In genomic region chr12:46580445-46580844, GRCh38 we compare ENCODE assay signal across 31 cellular contexts.
"Had no signal": no experiment of that assay in that cellular context is flagged by ENCODE, and none has a peak within 500 bp of the region (broad histone marks: within the 10 kb centered on the region; RNA-seq: fewer than 3 reads in every experiment).

No MANE protein-coding gene starts in this region.

- H3K9ac ChIP-seq: SK-N-SH had no signal

- H3K4me1 ChIP-seq: Peyer's patch had no signal

- H3K4me2 ChIP-seq: SK-N-SH had no signal

- H3K36me3 ChIP-seq: adrenal gland, Peyer's patch, SJSA1 had no signal

- H3K9me3 ChIP-seq: adrenal gland, body of pancreas, SJSA1 had no signal

- H3K4me3 ChIP-seq: adrenal gland, body of pancreas, Peyer's patch, SJSA1 had no signal

- H3K27ac Mint-ChIP-seq: activated CD4-positive, alpha-beta memory T cell treated with anti-CD3 and anti-CD28 coated beads for 36 hours; activated naive CD4-positive, alpha-beta T cell treated with anti-CD3 and anti-CD28 coated beads for 36 hours; activated T-helper 1 cell treated with anti-CD3 and anti-CD28 coated beads, Interleukin-12 subunit alpha, Interleukin-12 subunit beta, Interleukin-2, Interleukin-4 antibody, amounts not matched to agents 30 ng/mL and 10 ng/mL and 1 ng/mL, durations not matched to agents 14 hours and 24 hours and 36 hours; T-helper 1 cell treated with Interleukin-12 subunit alpha and Interleukin-12 subunit beta and Interleukin-4 antibody, amounts not matched to agents 30 μg/mL and 1 μg/mL, for 36 hours; T-helper 2 cell treated with Interferon-gamma antibody and Interleukin-4, amounts not matched to agents 5 μg/mL and 100 μg/mL, for 36 hours had no signal

- H3K4me3 Mint-ChIP-seq: activated CD4-positive, alpha-beta memory T cell treated with anti-CD3 and anti-CD28 coated beads for 36 hours; activated naive CD4-positive, alpha-beta T cell treated with anti-CD3 and anti-CD28 coated beads for 36 hours; activated T-cell treated with anti-CD3 and anti-CD28 coated beads, Interleukin-2, amount 50 U/mL, for 4 hours; activated T-helper 1 cell treated with anti-CD3 and anti-CD28 coated beads, Interleukin-12 subunit alpha, Interleukin-12 subunit beta, Interleukin-2, Interleukin-4 antibody, amounts not matched to agents 30 ng/mL and 10 ng/mL and 1 ng/mL, durations not matched to agents 14 hours and 24 hours and 36 hours; T-helper 1 cell treated with Interleukin-12 subunit alpha and Interleukin-12 subunit beta and Interleukin-4 antibody, amounts not matched to agents 30 μg/mL and 1 μg/mL, for 36 hours; T-helper 2 cell treated with Interferon-gamma antibody and Interleukin-4, amounts not matched to agents 5 μg/mL and 100 μg/mL, for 36 hours had no signal

- FAIRE-seq: astrocyte, TTC549 had no signal

- H3K27ac ChIP-seq: adrenal gland, body of pancreas, Peyer's patch, SJSA1 had no signal

- H3K27me3 Mint-ChIP-seq: activated CD4-positive, alpha-beta memory T cell treated with anti-CD3 and anti-CD28 coated beads for 36 hours had no signal

- H3K27me3 ChIP-seq: adrenal gland, body of pancreas, Peyer's patch, SJSA1 had no signal

- H3K9me2 ChIP-seq: SK-N-SH had no signal

- ATAC-seq: activated naive CD4-positive, alpha-beta T cell treated with anti-CD3 and anti-CD28 coated beads, Interleukin-2, amount 50 U/mL, for 72 hours; activated T-cell treated with anti-CD3 and anti-CD28 coated beads, Interleukin-2, amount 50 U/mL, for 4 hours; body of pancreas had no signal

- DNase-seq: activated CD4-positive, alpha-beta memory T cell treated with anti-CD3 and anti-CD28 coated beads for 36 hours; activated CD4-positive, alpha-beta T cell treated with anti-CD3 and anti-CD28 coated beads, Interleukin-2, amount 50 U/mL, for 1 hour; activated CD8-positive, alpha-beta memory T cell treated with anti-CD3 and anti-CD28 coated beads, Interleukin-2, amount 50 U/mL, for 4 hours; activated gamma-delta T cell treated with Interleukin-2 at 50 U/mL for 16 hours; activated naive CD4-positive, alpha-beta T cell treated with anti-CD3 and anti-CD28 coated beads for 36 hours; activated T-cell treated with anti-CD3 and anti-CD28 coated beads for 4 hours; activated T-cell treated with anti-CD3 and anti-CD28 coated beads, Interleukin-2, amount 50 U/mL, for 4 hours; adrenal gland; body of pancreas; central memory CD4-positive, alpha-beta T cell; Kasumi-1; KG1; MM.1S; NCI-H1048; NCI-H1105 treated with DMSO at 0.1 percent for 48 hours; NCI-H1436; NCI-H1694 treated with DMSO at 0.1 percent for 48 hours; NCI-H2029; NCI-H345; NCI-H524 treated with DMSO at 0.1 percent for 48 hours; Peyer's patch; RPMI8226; SHP77 treated with DMSO at 0.1 percent for 48 hours; SK-N-SH had no signal
